In the genomic region with DNA sequence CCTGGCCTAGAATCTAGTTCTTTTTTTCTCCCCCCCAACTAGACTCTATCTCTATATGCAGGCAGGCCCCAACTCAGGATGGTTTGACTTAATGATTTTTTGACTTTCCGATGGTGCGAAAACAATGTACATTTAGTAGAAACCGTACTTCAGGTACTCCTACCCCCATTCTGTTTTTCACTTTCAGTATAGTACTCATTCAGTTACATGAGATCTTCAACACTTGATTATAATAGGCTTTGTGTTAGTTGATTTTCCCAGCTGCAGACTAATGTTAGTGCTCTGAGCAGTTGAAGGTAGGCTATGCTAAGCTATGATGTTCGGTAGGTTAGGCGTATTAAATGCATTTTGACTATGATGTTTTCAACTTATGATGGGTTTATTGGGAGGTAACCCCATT, we compare ENCODE assay signal across 23 cellular contexts.
"Had no signal": no experiment of that assay in that cellular context is flagged by ENCODE, and none has a peak within 500 bp of the region (broad histone marks: within the 10 kb centered on the region; RNA-seq: fewer than 3 reads in every experiment).

No MANE protein-coding gene starts in this region.

- H3K27ac Mint-ChIP-seq: activated B cell treated with CpG ODN at 0.5 μM for 24 hours; activated CD4-positive, alpha-beta memory T cell treated with anti-CD3 and anti-CD28 coated beads for 36 hours; activated naive CD4-positive, alpha-beta T cell treated with anti-CD3 and anti-CD28 coated beads, Interleukin-2, amount 10 ng/mL, durations not matched to agents 7 days and 5 days; activated naive CD8-positive, alpha-beta T cell treated with anti-CD3 and anti-CD28 coated beads, Interleukin-2, amount 10 ng/mL, durations not matched to agents 7 days and 5 days; activated T-helper 1 cell treated with anti-CD3 and anti-CD28 coated beads, Interleukin-12 subunit alpha, Interleukin-12 subunit beta, Interleukin-2, Interleukin-4 antibody, amounts not matched to agents 30 ng/mL and 10 ng/mL and 1 ng/mL, durations not matched to agents 14 hours and 24 hours and 36 hours; dendritic cell treated with granulocyte-macrophage colony-stimulating factor and Interleukin-4, amounts not matched to agents 40 ng/mL and 50 ng/mL, for 4 days; endodermal cell had no signal

- H3K4me1 Mint-ChIP-seq: brain had no signal

- H3K4me3 Mint-ChIP-seq: activated B cell treated with CpG ODN at 0.5 μM for 24 hours; activated CD4-positive, alpha-beta memory T cell treated with anti-CD3 and anti-CD28 coated beads for 36 hours; activated naive CD4-positive, alpha-beta T cell treated with anti-CD3 and anti-CD28 coated beads, Interleukin-2, amount 10 ng/mL, durations not matched to agents 7 days and 5 days; activated naive CD8-positive, alpha-beta T cell treated with anti-CD3 and anti-CD28 coated beads, Interleukin-2, amount 10 ng/mL, durations not matched to agents 7 days and 5 days; activated T-cell treated with anti-CD3 and anti-CD28 coated beads, Interleukin-2, amount 50 U/mL, for 4 hours; activated T-helper 1 cell treated with anti-CD3 and anti-CD28 coated beads, Interleukin-12 subunit alpha, Interleukin-12 subunit beta, Interleukin-2, Interleukin-4 antibody, amounts not matched to agents 30 ng/mL and 10 ng/mL and 1 ng/mL, durations not matched to agents 14 hours and 24 hours and 36 hours; brain; dendritic cell treated with granulocyte-macrophage colony-stimulating factor and Interleukin-4, amounts not matched to agents 40 ng/mL and 50 ng/mL, for 4 days; endodermal cell had no signal

- H3K27me3 Mint-ChIP-seq: activated B cell treated with CpG ODN at 0.5 μM for 24 hours; activated CD4-positive, alpha-beta memory T cell treated with anti-CD3 and anti-CD28 coated beads for 36 hours; activated naive CD4-positive, alpha-beta T cell treated with anti-CD3 and anti-CD28 coated beads, Interleukin-2, amount 10 ng/mL, durations not matched to agents 7 days and 5 days; activated naive CD8-positive, alpha-beta T cell treated with anti-CD3 and anti-CD28 coated beads, Interleukin-2, amount 10 ng/mL, durations not matched to agents 7 days and 5 days; brain; dendritic cell treated with granulocyte-macrophage colony-stimulating factor and Interleukin-4, amounts not matched to agents 40 ng/mL and 50 ng/mL, for 4 days had no signal

- H3K9me3 Mint-ChIP-seq: activated B cell treated with CpG ODN at 0.5 μM for 24 hours; activated CD4-positive, alpha-beta memory T cell treated with anti-CD3 and anti-CD28 coated beads for 36 hours; activated naive CD4-positive, alpha-beta T cell treated with anti-CD3 and anti-CD28 coated beads, Interleukin-2, amount 10 ng/mL, durations not matched to agents 7 days and 5 days; activated naive CD4-positive, alpha-beta T cell treated with anti-CD3 and anti-CD28 coated beads, Interleukin-2, amount 50 U/mL, for 72 hours; activated naive CD8-positive, alpha-beta T cell treated with anti-CD3 and anti-CD28 coated beads, Interleukin-2, amount 10 ng/mL, durations not matched to agents 7 days and 5 days; activated T-cell treated with anti-CD3 and anti-CD28 coated beads, Interleukin-2, amount 50 U/mL, for 4 hours; activated T-helper 1 cell treated with anti-CD3 and anti-CD28 coated beads, Interleukin-12 subunit alpha, Interleukin-12 subunit beta, Interleukin-2, Interleukin-4 antibody, amounts not matched to agents 30 ng/mL and 10 ng/mL and 1 ng/mL, durations not matched to agents 14 hours and 24 hours and 36 hours; dendritic cell treated with granulocyte-macrophage colony-stimulating factor and Interleukin-4, amounts not matched to agents 40 ng/mL and 50 ng/mL, for 4 days; endodermal cell had no signal

- DNase-seq: activated B cell treated with CpG ODN at 0.5 μM for 24 hours; activated CD4-positive, alpha-beta memory T cell treated with anti-CD3 and anti-CD28 coated beads for 36 hours; activated CD4-positive, alpha-beta T cell treated with anti-CD3 and anti-CD28 coated beads for 4 hours; activated CD8-positive, alpha-beta memory T cell treated with anti-CD3 and anti-CD28 coated beads for 24 hours; activated gamma-delta T cell; activated naive CD4-positive, alpha-beta T cell; activated naive CD4-positive, alpha-beta T cell treated with anti-CD3 and anti-CD28 coated beads, Interleukin-2, amount 10 ng/mL, durations not matched to agents 7 days and 5 days; activated naive CD8-positive, alpha-beta T cell treated with anti-CD3 and anti-CD28 coated beads, Interleukin-2, amount 10 ng/mL, durations not matched to agents 7 days and 5 days; activated T-cell treated with anti-CD3 and anti-CD28 coated beads, Interleukin-2, amount 50 U/mL, for 4 hours; central memory CD4-positive, alpha-beta T cell; dorsolateral prefrontal cortex; effector memory CD4-positive, alpha-beta T cell; endodermal cell; foreskin fibroblast; head of caudate nucleus; hippocampal formation; T1000; WERI-Rb-1 had no signal

- ATAC-seq: activated T-cell treated with anti-CD3 and anti-CD28 coated beads, Interleukin-2, amount 50 U/mL, for 4 hours; esophagus mucosa had no signal
